In the genomic region with DNA sequence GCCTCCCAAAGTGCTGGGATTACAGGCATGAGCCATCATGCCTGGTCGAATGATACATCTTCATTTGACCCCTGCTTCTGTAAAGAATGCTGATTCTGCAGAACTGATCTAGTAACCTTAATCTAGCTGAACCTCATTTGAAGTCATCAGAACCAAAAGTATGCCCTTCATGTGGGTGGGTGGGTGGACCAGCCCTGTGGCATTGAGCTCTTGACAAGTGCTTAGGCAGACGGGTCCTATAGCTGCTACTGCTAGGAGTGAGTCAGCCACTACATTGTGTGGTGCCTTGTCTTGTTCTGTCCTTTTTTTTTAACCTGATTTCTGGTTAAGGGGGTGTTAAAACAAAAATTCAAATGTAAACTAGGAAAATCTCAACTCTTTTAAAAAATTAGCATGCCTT, we compare ENCODE assay signal across 18 cellular contexts. TPM values are rescaled to one million over a fixed set of nuclear protein-coding genes. Genes with fewer than 3 reads are reported as not detected.
DNase-seq lines count a peak whose midpoint lies in the region; ATAC-seq, FAIRE-seq and TF ChIP-seq lines count a peak whose summit lies in the region.
"Had no signal": no experiment of that assay in that cellular context is flagged by ENCODE, and none has a peak within 500 bp of the region (broad histone marks: within the 10 kb centered on the region; RNA-seq: fewer than 3 reads in every experiment).

No MANE protein-coding gene starts in this region.

- no TSS peak for BruUV-seq in K562 (replicated peaks; lab: Mats Ljungman, UMichigan)

- peak overlapping the region in 2 of 6 donors; percentile 48 to 59 for H3K27ac Mint-ChIP-seq in immature natural killer cell

- H3K4me1 Mint-ChIP-seq in immature natural killer cell = peaks cover 2 to 47% of the 10 kb centered on the region in 2 donors

- no peak overlapping the region for H3K4me3 ChIP-seq in GM23248
- no peak overlapping the region for H3K4me3 ChIP-seq in K562
- H3K4me3 ChIP-seq in pancreas = no peak overlapping the region
- H3K4me3 ChIP-seq: mucosa of descending colon, prostate gland had no signal

- peaks cover 16 to 54% (median 48%) of the 10 kb centered on the region in 3 donors for H3K36me3 Mint-ChIP-seq in immature natural killer cell

- TF ChIP-seq CTCF in K562 (IDR thresholded peaks at IDR 0.05 in 2 of 3, conservative IDR thresholded peaks at IDR 0.05 in 1 of 3; ENCODE audit: insufficient read depth in 2 of 3, low read depth in 1 of 3, low read length in 3 of 3) (no peak), foreskin keratinocyte (conservative IDR thresholded peaks at IDR 0.05) (no peak), pancreas (IDR thresholded peaks at IDR 0.05) (no peak)

- peaks cover 85% of the 10 kb centered on the region for H3K36me3 ChIP-seq in GM23248 (ENCODE audit: low read depth)
- peaks cover 98% of the 10 kb centered on the region for H3K36me3 ChIP-seq in K562 (ENCODE audit: control insufficient read depth, insufficient read depth, low read length)
- H3K36me3 ChIP-seq in pancreas = peaks cover 4 to 87% (median 65%) of the 10 kb centered on the region in 3 donors

- no peaks in the 10 kb centered on the region for H3K27me3 Mint-ChIP-seq in immature natural killer cell (ENCODE audit: low read depth in 3 of 3)

- H3K27me3 ChIP-seq in GM23248 (replicated peaks; ENCODE audit: insufficient read depth) (no peaks in the 10 kb centered on the region), K562 (ENCODE audit: control insufficient read depth in 2 of 2, insufficient read depth in 2 of 2, low read length in 2 of 2) (no peaks in the 10 kb centered on the region), foreskin keratinocyte (no peaks in the 10 kb centered on the region), pancreas (no peaks in the 10 kb centered on the region)

- no peak for TF ChIP-seq EP300 in K562 (IDR thresholded peaks at IDR 0.05; ENCODE audit: low read length)

- intact Hi-C loops in K562 (cut with micrococcal nuclease) (no loop called here), pancreas (cut with DNase I) (no loop called here)

- H3K9me3 Mint-ChIP-seq in immature natural killer cell = no peaks in the 10 kb centered on the region

- H4K20me1 ChIP-seq in GM23248 (ENCODE audit: insufficient read depth) = peaks cover 9% of the 10 kb centered on the region; the same call in 1 of the 2 replicates
- H4K20me1 ChIP-seq in K562 (replicated peaks; ENCODE audit: control insufficient read depth, insufficient read depth, low read length) = peaks cover 22% of the 10 kb centered on the region

- no peak for TF ChIP-seq RAD21 in K562 (CRISPR knock-in tag; conservative IDR thresholded peaks at IDR 0.05 in 1 of 2, IDR thresholded peaks at IDR 0.05 in 1 of 2)

- no peak overlapping the region for H3K4me3 Mint-ChIP-seq in immature natural killer cell

- in situ Hi-C loops in GM23248 (cut with MboI) (no loop called here), K562 (cut with MboI) (no loop called here)

- H3K9me3 ChIP-seq in GM23248 (ENCODE audit: low read depth) = no peaks in the 10 kb centered on the region
- no peaks in the 10 kb centered on the region for H3K9me3 ChIP-seq in K562 (replicated peaks; ENCODE audit: control insufficient read depth, insufficient read depth, low read depth, low read length)
- H3K9me3 ChIP-seq in pancreas = no peaks in the 10 kb centered on the region
- H3K9me3 ChIP-seq: mucosa of descending colon, prostate gland had no signal

- H3K9me2 ChIP-seq in GM23248 (ENCODE audit: insufficient read depth) = no peaks in the 10 kb centered on the region

- H3K79me2 ChIP-seq in GM23248 (ENCODE audit: insufficient read depth) (peaks cover 81% of the 10 kb centered on the region), K562 (ENCODE audit: control insufficient read depth, insufficient read depth, low read length) (peaks cover 73% of the 10 kb centered on the region)

- TF ChIP-seq POLR2A in K562 (conservative IDR thresholded peaks at IDR 0.05) = no peak

- peak overlapping the region; percentile 85 for H3K27ac ChIP-seq in GM23248
- H3K27ac ChIP-seq in K562 (ENCODE audit: extremely low read depth, low read depth, low read length) = no peak overlapping the region
- no peak overlapping the region for H3K27ac ChIP-seq in foreskin keratinocyte
- H3K27ac ChIP-seq in pancreas = no peak overlapping the region
- H3K27ac ChIP-seq: C4-2B, prostate gland had no signal

- CTCF ChIA-PET in K562 (lab: Yijun Ruan, JAX; ENCODE audit: low intra/inter-chr PET ratio) = no interaction called here

- FAIRE-seq in K562 (lab: Jason Lieb, UNC) = no peak
- no peak for FAIRE-seq in pancreas (lab: Jason Lieb, UNC)
- FAIRE-seq: endometrium had no signal

- ATAC-seq in K562 = no peak
- no peak for ATAC-seq in foreskin keratinocyte
- ATAC-seq in pancreas = no peak
- ATAC-seq: HCT116, mucosa of descending colon had no signal

- H2AFZ ChIP-seq in GM23248 (no peak overlapping the region), K562 (ENCODE audit: low read depth, low read length) (no peak overlapping the region)

- peaks cover 32% of the 10 kb centered on the region for H3K4me1 ChIP-seq in GM23248 (ENCODE audit: insufficient read depth)
- H3K4me1 ChIP-seq in K562 (replicated peaks in 1 of 2; ENCODE audit: control insufficient read depth in 2 of 2, insufficient read depth in 2 of 2, low read length in 2 of 2) = no peaks in the 10 kb centered on the region
- H3K4me1 ChIP-seq in foreskin keratinocyte = no peaks in the 10 kb centered on the region
- no peaks in the 10 kb centered on the region for H3K4me1 ChIP-seq in pancreas
- H3K4me1 ChIP-seq: prostate gland had no signal

- POLR2A ChIA-PET in K562 (lab: Yijun Ruan, JAX) = interaction anchor here (0.8 to 1.9 kb wide), 7 partner anchors 9 to 30 kb away, joined by 3 to 7 read pairs (median 3); no protein-coding TSS in a partner anchor

- H3K4me2 ChIP-seq in GM23248 (ENCODE audit: unreplicated experiment) (peak overlapping the region; percentile 74), K562 (ENCODE audit: insufficient read depth, low read length) (no peak overlapping the region)

- H3K9ac ChIP-seq in GM23248 (peak overlapping the region; percentile 62; the same call in 1 of the 2 replicates), K562 (ENCODE audit: insufficient read depth in 1 of 2, low read depth in 2 of 2, low read length in 2 of 2) (no peak overlapping the region)

- peaks cover 68% of the 10 kb centered on the region for H3F3A ChIP-seq in GM23248 (ENCODE audit: insufficient read depth)

- WGBS in GM23248 (ENCODE audit: low coverage in 1 of 2, low lambda C conversion rate in 2 of 2, missing lambda C conversion rate in 2 of 2), 2 experiments = 18 to 21% methylated on average over 2 of the region's 2 CpGs
- WGBS in K562 (ENCODE audit: insufficient coverage, low coverage, missing lambda C conversion rate) = 70% methylated on average over 2 of the region's 2 CpGs
- WGBS in pancreas, 2 donors = 40 to 48% methylated on average over 2 of the region's 2 CpGs

- no peaks in the 10 kb centered on the region for H3K9me1 ChIP-seq in K562 (ENCODE audit: control insufficient read depth, insufficient read depth, low read length)

- DNase-seq in AG08395 (ENCODE audit: low spot score) (peak; percentile 45), GM23248 (peak; percentile 75), K562 (ENCODE audit: extremely low read depth in 1 of 4, low spot score in 3 of 4) (no peak), hepatic stellate cell (ENCODE audit: low spot score) (peak; percentile 61), immature natural killer cell (no peak), foreskin keratinocyte (no peak), pancreas (no peak), SW 1271 (lab: John Stamatoyannopoulos, UW) (no peak)
- DNase-seq: aorta, GDM1, mucosa of descending colon, NCI-H1436 treated with DMSO at 0.1 percent for 48 hours, NCI-H82, SHP77 had no signal

RNA-seq across cellular contexts. Expression of a gene that starts 29.6 kb away (rescaled TPM):
- 69.3 and 166 TPM in 2 replicates for total RNA-seq in GM23248 (2014; rRNA removed; shearing (Covaris generic))
- polyA plus RNA-seq in GM23248 (2016; fragmentation: Nextera tagmentation; extraction: Ambion mirVana) (185 TPM in 2 replicates), K562 (2011; rRNA removed) (172 and 248 TPM in 2 replicates), K562 (2014; fragmentation: Illumina TruSeq; extraction: Trizol) (349 and 430 TPM in 2 replicates), K562 (2014; fragmentation: Nextera tagmentation; extraction: Ambion mirVana) (100 to 1,000 TPM; 209 to 414 TPM), K562 (2014; rRNA removed) (103 and 105 TPM in 2 replicates), immature natural killer cell (100 to 1,000 TPM in 1 of 3 donors, 10 to 100 TPM in 2; 62.7 to 143 (median 65.4) TPM), foreskin keratinocyte (155 and 199 TPM in 2 replicates), pancreas (10 to 100 TPM; 43.9 to 68.3 TPM)
- total RNA-seq in K562 (2011; cell fraction: chromatin; rRNA removed; ENCODE audit: low replicate concordance) = 616 and 628 TPM in 2 replicates
- total RNA-seq in K562 (2011; cell fraction: nucleolus; rRNA removed) = 207 and 261 TPM in 2 replicates
- total RNA-seq in K562 (2011; cell fraction: nucleoplasm; rRNA removed) = 272 and 275 TPM in 2 replicates
- total RNA-seq in K562 (2014; rRNA removed) (98.9 and 208 TPM in 2 replicates), K562 (2014; rRNA removed; fragmentation: Illumina TruSeq; extraction: Trizol) (221 and 275 TPM in 2 replicates), K562 (2015; rRNA removed; fragmentation: Illumina TruSeq; extraction: Trizol) (252 and 265 TPM in 2 replicates), K562 (2021) (513 and 546 TPM in 2 replicates), foreskin keratinocyte (179 and 180 TPM in 2 replicates), pancreas (100 to 1,000 TPM in 3 of 6 donors, 10 to 100 TPM in 3; 66.3 to 131 (median 103) TPM)
- polyA plus RNA-seq in K562 (2011; cell fraction: cytosol; rRNA removed) = 249 and 266 TPM in 2 replicates
- 317 and 410 TPM in 2 replicates for polyA plus RNA-seq in K562 (2011; cell fraction: nucleus; rRNA removed)
- polyA plus RNA-seq in K562 (2012) = 179 and 231 TPM in 2 replicates
- 327 and 380 TPM in 2 replicates for polyA minus RNA-seq in K562 (2011; rRNA and poly(A)+ RNA removed)
- 234 and 252 TPM in 2 replicates for polyA minus RNA-seq in K562 (2011; cell fraction: cytosol; rRNA and poly(A)+ RNA removed)
- polyA minus RNA-seq in K562 (2011; cell fraction: nucleus; rRNA and poly(A)+ RNA removed) = 101 and 174 TPM in 2 replicates

RNA-seq across cellular contexts. Expression of a gene that starts 29.8 kb away (rescaled TPM):
- total RNA-seq in GM23248 (2014; rRNA removed; shearing (Covaris generic)) = 66.4 and 83.2 TPM in 2 replicates
- polyA plus RNA-seq in GM23248 (2016; fragmentation: Nextera tagmentation; extraction: Ambion mirVana) (59.0 and 60.6 TPM in 2 replicates), K562 (2011; rRNA removed) (69.2 and 73.9 TPM in 2 replicates), K562 (2014; fragmentation: Illumina TruSeq; extraction: Trizol) (44.2 and 48.9 TPM in 2 replicates), K562 (2014; fragmentation: Nextera tagmentation; extraction: Ambion mirVana) (10 to 100 TPM; 13.7 to 37.4 TPM), K562 (2014; rRNA removed) (49.1 and 55.9 TPM in 2 replicates), immature natural killer cell (10 to 100 TPM; 42.3 to 54.6 (median 42.9) TPM), foreskin keratinocyte (31.2 and 39.1 TPM in 2 replicates), pancreas (10 to 100 TPM; 46.3 to 56.4 TPM)
- 128 and 175 TPM in 2 replicates for total RNA-seq in K562 (2011; cell fraction: chromatin; rRNA removed; ENCODE audit: low replicate concordance)
- total RNA-seq in K562 (2011; cell fraction: nucleolus; rRNA removed) = 70.0 and 73.4 TPM in 2 replicates
- 87.9 and 95.3 TPM in 2 replicates for total RNA-seq in K562 (2011; cell fraction: nucleoplasm; rRNA removed)
- total RNA-seq in K562 (2014; rRNA removed) (43.2 and 59.0 TPM in 2 replicates), K562 (2014; rRNA removed; fragmentation: Illumina TruSeq; extraction: Trizol) (39.5 and 44.4 TPM in 2 replicates), K562 (2015; rRNA removed; fragmentation: Illumina TruSeq; extraction: Trizol) (41.2 and 42.6 TPM in 2 replicates), K562 (2021) (66.7 and 69.8 TPM in 2 replicates), foreskin keratinocyte (42.7 and 53.0 TPM in 2 replicates), pancreas (10 to 100 TPM; 12.3 to 36.2 (median 16.6) TPM)
- polyA plus RNA-seq in K562 (2011; cell fraction: cytosol; rRNA removed) = 55.1 and 86.3 TPM in 2 replicates
- 150 and 164 TPM in 2 replicates for polyA plus RNA-seq in K562 (2011; cell fraction: nucleus; rRNA removed)
- 61.8 and 77.6 TPM in 2 replicates for polyA plus RNA-seq in K562 (2012)
- 67.7 and 72.4 TPM in 2 replicates for polyA minus RNA-seq in K562 (2011; rRNA and poly(A)+ RNA removed)
- 30.7 and 31.3 TPM in 2 replicates for polyA minus RNA-seq in K562 (2011; cell fraction: cytosol; rRNA and poly(A)+ RNA removed)
- polyA minus RNA-seq in K562 (2011; cell fraction: nucleus; rRNA and poly(A)+ RNA removed) = 27.5 and 41.7 TPM in 2 replicates

Comparison
In these comparisons a context has a peak if more than half of its experiments do, and no peak if none do; other contexts are left out.
1. DNase-seq: peak in AG08395 (single experiment), GM23248 (single experiment) and hepatic stellate cell (single experiment); none in K562 (0 of 4), immature natural killer cell (0 of 3), foreskin keratinocyte (0 of 2), pancreas (0 of 6) and SW 1271 (0 of 2).